10 cellular contexts compared by ENCODE assay signal in genomic region chr7:6394114-6394513, GRCh38. TPM values are rescaled to one million over a fixed set of nuclear protein-coding genes. Genes with fewer than 3 reads are reported as not detected.
DNase-seq lines count a peak whose midpoint lies in the region; ATAC-seq and TF ChIP-seq lines count a peak whose summit lies in the region.
"Had no signal": no experiment of that assay in that cellular context is flagged by ENCODE, and none has a peak within 500 bp of the region (broad histone marks: within the 10 kb centered on the region; RNA-seq: fewer than 3 reads in every experiment).

No MANE protein-coding gene starts in this region.

- DNase-seq in heart right ventricle (no peak), Right ventricle myocardium superior (no peak), vagina (ENCODE audit: extremely low spot score in 2 of 2) (no peak), GF-D8 (lab: John Stamatoyannopoulos, UW) (no peak), H7 (no peak)
- no peak for DNase-seq in naive thymus-derived CD8-positive, alpha-beta T cell
- no peak for DNase-seq in effector CD8-positive, alpha-beta T cell (lab: John Stamatoyannopoulos, UW)
- DNase-seq: AML-193, NCI-H1436 treated with DMSO at 0.1 percent for 48 hours had no signal

- no peaks in the 10 kb centered on the region for H3K27me3 ChIP-seq in heart right ventricle
- no peaks in the 10 kb centered on the region for H3K27me3 ChIP-seq in vagina
- no peaks in the 10 kb centered on the region for H3K27me3 ChIP-seq in H7 (ENCODE audit: control insufficient read depth, insufficient read depth, low read length)

- 90 to 91% methylated on average over 6 of the region's 6 CpGs for WGBS in heart right ventricle, 2 donors

- H3K36me3 Mint-ChIP-seq in naive thymus-derived CD8-positive, alpha-beta T cell, result peaks cover 0 to 71% (median 6%) of the 10 kb centered on the region in 3 donors

- peaks cover 12 to 93% (median 75%) of the 10 kb centered on the region in 9 donors for H3K4me1 ChIP-seq in heart right ventricle
- H3K4me1 ChIP-seq in vagina, result peaks cover 95% of the 10 kb centered on the region

- H3K4me3 ChIP-seq in heart right ventricle (no peak overlapping the region), vagina (no peak overlapping the region), H7 (ENCODE audit: insufficient read depth, low read depth, low read length) (no peak overlapping the region)

- H3K27me3 Mint-ChIP-seq in naive thymus-derived CD8-positive, alpha-beta T cell, result no peaks in the 10 kb centered on the region

- H3K9me3 ChIP-seq in heart right ventricle (no peaks in the 10 kb centered on the region), vagina (no peaks in the 10 kb centered on the region)

- peak overlapping the region; percentile 69 to 93 (median 78) for H3K27ac ChIP-seq in heart right ventricle
- peak overlapping the region; percentile 55 for H3K27ac ChIP-seq in cingulate gyrus (ENCODE audit: low read depth, low read length)
- H3K27ac ChIP-seq in vagina, result peak overlapping the region; percentile 68

- no peaks in the 10 kb centered on the region for H3K9me3 Mint-ChIP-seq in naive thymus-derived CD8-positive, alpha-beta T cell

- ATAC-seq in heart right ventricle (no peak), Right ventricle myocardium superior (ENCODE audit: poor library complexity) (no peak)
- no peak for ATAC-seq in naive thymus-derived CD8-positive, alpha-beta T cell

- peak overlapping the region in 1 of 10 donors; percentile 24 for H3K4me3 Mint-ChIP-seq in naive thymus-derived CD8-positive, alpha-beta T cell

- no peak for TF ChIP-seq POLR2A in vagina (IDR thresholded peaks at IDR 0.05)

- H3K36me3 ChIP-seq in heart right ventricle (peaks cover 0 to 87% (median 0%) of the 10 kb centered on the region in 9 donors), vagina (peaks cover 0 to 12% of the 10 kb centered on the region in 2 donors), H7 (replicated peaks; ENCODE audit: control insufficient read depth, insufficient read depth, low read length) (peaks cover 20% of the 10 kb centered on the region)

- POLR2A ChIA-PET in naive thymus-derived CD8-positive, alpha-beta T cell (lab: Charles Lee), result no interaction called here

- H3K27ac Mint-ChIP-seq in naive thymus-derived CD8-positive, alpha-beta T cell, result peak overlapping the region in 9 of 10 donors; percentile 30 to 95 (median 87)

- intact Hi-C loops in heart right ventricle (cut with DNase I) (no loop called here), Right ventricle myocardium superior (cut with DNase I) (no loop called here), vagina (cut with DNase I) (no loop called here)

- TF ChIP-seq CTCF in heart right ventricle (IDR thresholded peaks at IDR 0.05), result no peak
- TF ChIP-seq CTCF in vagina (IDR thresholded peaks at IDR 0.05), result no peak

- H3K4me1 Mint-ChIP-seq in naive thymus-derived CD8-positive, alpha-beta T cell, result peaks cover 31 to 67% (median 64%) of the 10 kb centered on the region in 4 donors

RNA-seq across cellular contexts. Expression of gene RAC1, which starts 19.8 kb away (rescaled TPM):
- total RNA-seq in heart right ventricle (100 to 1,000 TPM; 115 to 180 (median 137) TPM), Right ventricle myocardium superior (124 TPM), vagina (190 TPM)
- 100 to 1,000 TPM; 164 to 205 TPM for polyA plus RNA-seq in heart right ventricle
- total RNA-seq in naive thymus-derived CD8-positive, alpha-beta T cell, result 10 to 100 TPM; 91.2 to 96.7 TPM
- 100 to 1,000 TPM; 197 to 248 (median 218) TPM for polyA plus RNA-seq in naive thymus-derived CD8-positive, alpha-beta T cell
- total RNA-seq in H7 (2014; rRNA removed; shearing (Covaris generic)), result 85.6 and 87.0 TPM in 2 replicates

RNA-seq across cellular contexts. Expression of gene FAM220A, which starts 45.3 kb away (rescaled TPM):
- total RNA-seq in heart right ventricle, result 10 to 100 TPM; 16.0 to 39.4 (median 19.1) TPM
- polyA plus RNA-seq in heart right ventricle, result 10 to 100 TPM; 12.4 to 15.1 TPM
- total RNA-seq in Right ventricle myocardium superior, result 31.8 TPM
- 10 to 100 TPM; 17.8 to 27.7 TPM for total RNA-seq in naive thymus-derived CD8-positive, alpha-beta T cell
- 1 to 10 TPM; 4.4 to 6.7 (median 5.8) TPM for polyA plus RNA-seq in naive thymus-derived CD8-positive, alpha-beta T cell
- 9.6 TPM for total RNA-seq in vagina
- 30.1 and 38.5 TPM in 2 replicates for total RNA-seq in H7 (2014; rRNA removed; shearing (Covaris generic))

RNA-seq across cellular contexts. Expression of gene DAGLB, which starts 53.6 kb away (rescaled TPM):
- total RNA-seq in heart right ventricle (10 to 100 TPM in 1 of 10 donors, 1 to 10 TPM in 9; 4.8 to 10.5 (median 5.7) TPM), Right ventricle myocardium superior (8.1 TPM), vagina (22.1 TPM)
- 10 to 100 TPM in 1 of 2 donors, 1 to 10 TPM in 1; 7.3 to 12.9 TPM for polyA plus RNA-seq in heart right ventricle
- total RNA-seq in naive thymus-derived CD8-positive, alpha-beta T cell, result 10 to 100 TPM; 75.4 to 78.1 TPM
- polyA plus RNA-seq in naive thymus-derived CD8-positive, alpha-beta T cell, result 10 to 100 TPM in 1 of 3 donors, 1 to 10 TPM in 2; 7.2 to 11.9 (median 7.6) TPM
- total RNA-seq in H7 (2014; rRNA removed; shearing (Covaris generic)), result 38.2 and 40.6 TPM in 2 replicates
